ENCODE assay signal across 19 cellular contexts in the genomic region with DNA sequence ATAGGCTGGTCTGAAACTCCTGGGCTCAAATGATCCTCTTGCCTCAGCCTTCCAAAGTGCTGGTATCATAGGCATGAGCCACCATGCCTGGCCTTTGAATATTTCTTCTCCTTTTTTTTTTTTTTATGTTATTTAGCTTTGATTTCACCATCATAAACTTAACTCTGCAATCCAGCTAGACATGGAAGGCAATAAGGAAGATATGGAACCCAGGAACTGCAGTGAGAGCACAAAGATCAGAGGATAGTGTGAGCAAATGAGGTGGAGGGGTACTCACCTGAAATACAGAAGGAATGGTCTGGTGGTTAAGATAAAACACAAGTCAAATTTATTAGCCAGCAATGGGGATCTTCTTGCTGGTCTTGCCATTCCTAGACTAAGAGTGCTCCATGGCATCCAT. TPM values are rescaled to one million over a fixed set of nuclear protein-coding genes. Genes with fewer than 3 reads are reported as not detected.
DNase-seq lines count a peak whose midpoint lies in the region; ATAC-seq and TF ChIP-seq lines count a peak whose summit lies in the region.
"Had no signal": no experiment of that assay in that cellular context is flagged by ENCODE, and none has a peak within 500 bp of the region (broad histone marks: within the 10 kb centered on the region; RNA-seq: fewer than 3 reads in every experiment).

No MANE protein-coding gene starts in this region.

- H3K4me1 ChIP-seq in colonic mucosa (no peaks in the 10 kb centered on the region), mucosa of descending colon (ENCODE audit: low read depth) (peaks cover 10% of the 10 kb centered on the region), esophagus muscularis mucosa (peaks cover 0 to 18% (median 6%) of the 10 kb centered on the region in 4 donors)

- TF ChIP-seq EP300 in esophagus muscularis mucosa (IDR thresholded peaks at IDR 0.05): no peak

- H3K36me3 Mint-ChIP-seq in osteocyte (ENCODE audit: unreplicated experiment): no peaks in the 10 kb centered on the region
- H3K36me3 Mint-ChIP-seq: CD4-positive, CD25-positive, alpha-beta regulatory T cell; CD8-positive, alpha-beta T cell had no signal

- no peaks in the 10 kb centered on the region for H3K9me3 Mint-ChIP-seq in osteocyte (ENCODE audit: unreplicated experiment)
- H3K9me3 Mint-ChIP-seq: CD8-positive, alpha-beta T cell had no signal

- H3K27me3 Mint-ChIP-seq in osteocyte (ENCODE audit: unreplicated experiment): no peaks in the 10 kb centered on the region
- H3K27me3 Mint-ChIP-seq: B cell; CD4-positive, CD25-positive, alpha-beta regulatory T cell had no signal

- H3K9me3 ChIP-seq in colonic mucosa (no peaks in the 10 kb centered on the region), mucosa of descending colon (no peaks in the 10 kb centered on the region), esophagus muscularis mucosa (no peaks in the 10 kb centered on the region)
- H3K9me3 ChIP-seq: BLaER1, Caco-2 had no signal

- H3K4me3 Mint-ChIP-seq in osteocyte (ENCODE audit: unreplicated experiment): no peak overlapping the region
- H3K4me3 Mint-ChIP-seq: B cell; CD4-positive, CD25-positive, alpha-beta regulatory T cell; CD8-positive, alpha-beta T cell had no signal

- H3K27ac ChIP-seq in colonic mucosa: peak overlapping the region; percentile 37
- no peak overlapping the region for H3K27ac ChIP-seq in esophagus muscularis mucosa (replicated peaks in 1 of 4)
- H3K27ac ChIP-seq: BLaER1, C4-2B had no signal

- H3K4me3 ChIP-seq in colonic mucosa (no peak overlapping the region), fibroblast of the aortic adventitia (ENCODE audit: low read depth, low read length) (no peak overlapping the region), mucosa of descending colon (no peak overlapping the region), esophagus muscularis mucosa (no peak overlapping the region)
- H3K4me3 ChIP-seq: BLaER1, GM12878 had no signal

- H3K9ac ChIP-seq in colonic mucosa (ENCODE audit: low read depth in 2 of 2, low read length in 2 of 2): no peak overlapping the region
- H3K9ac ChIP-seq: BLaER1 had no signal

- TF ChIP-seq CTCF in colonic mucosa (IDR thresholded peaks at IDR 0.05) (no peak), fibroblast of the aortic adventitia (IDR thresholded peaks at IDR 0.05; ENCODE audit: insufficient read depth, low read length) (no peak), mucosa of descending colon (IDR thresholded peaks at IDR 0.05) (no peak), esophagus muscularis mucosa (IDR thresholded peaks at IDR 0.05) (no peak), osteocyte (IDR thresholded peaks at IDR 0.05) (no peak)

- TF ChIP-seq POLR2A in esophagus muscularis mucosa (IDR thresholded peaks at IDR 0.05; ENCODE audit: low read depth): no peak

- H3K27ac Mint-ChIP-seq in osteocyte (ENCODE audit: unreplicated experiment): no peak overlapping the region
- H3K27ac Mint-ChIP-seq: B cell; CD4-positive, CD25-positive, alpha-beta regulatory T cell; CD8-positive, alpha-beta T cell had no signal

- H3K36me3 ChIP-seq in colonic mucosa (no peaks in the 10 kb centered on the region), mucosa of descending colon (ENCODE audit: low read depth) (no peaks in the 10 kb centered on the region), esophagus muscularis mucosa (no peaks in the 10 kb centered on the region)
- H3K36me3 ChIP-seq: BLaER1 had no signal

- H3K27me3 ChIP-seq in colonic mucosa (no peaks in the 10 kb centered on the region), esophagus muscularis mucosa (no peaks in the 10 kb centered on the region)
- H3K27me3 ChIP-seq: BLaER1 had no signal

- no peak for DNase-seq in colonic mucosa
- peak; percentile 17 for DNase-seq in fibroblast of the aortic adventitia (ENCODE audit: low read depth)
- DNase-seq in mucosa of descending colon: peak in 1 of 3 donors; percentile 35
- no peak for DNase-seq in esophagus muscularis mucosa (ENCODE audit: extremely low spot score)
- no peak for DNase-seq in osteocyte (ENCODE audit: extremely low spot score, unreplicated experiment)
- DNase-seq in NCI-H82 treated with DMSO at 0.1 percent for 48 hours (lab: John Stamatoyannopoulos, UW; ENCODE audit: unreplicated experiment): no peak
- DNase-seq: Caco-2; CD4-positive, CD25-positive, alpha-beta regulatory T cell; CD8-positive, alpha-beta T cell; DMS153; EL; GDM1; H7; HCEC 1CT had no signal

- ATAC-seq in mucosa of descending colon (peak; percentile 84), GM19397 (IDR thresholded peaks at IDR 0.05; ENCODE audit: unreplicated experiment) (no peak)
- ATAC-seq: CD8-positive, alpha-beta T cell; GM12878 had no signal

- intact Hi-C loops in colonic mucosa (cut with DNase I) (no loop called here), mucosa of descending colon (cut with DNase I, micrococcal nuclease) (no loop called here), esophagus muscularis mucosa (cut with DNase I) (no loop called here)

- H3K4me1 Mint-ChIP-seq in osteocyte (ENCODE audit: unreplicated experiment): peaks cover 8% of the 10 kb centered on the region
- H3K4me1 Mint-ChIP-seq: B cell had no signal

RNA-seq across cellular contexts. Expression of a gene that starts 53.2 kb away (rescaled TPM):
- total RNA-seq in colonic mucosa (100 to 1,000 TPM; 209 to 398 TPM), fibroblast of the aortic adventitia (ENCODE audit: low replicate concordance) (16.8 and 43.9 TPM in 2 replicates), mucosa of descending colon (100 to 1,000 TPM; 203 to 454 (median 438) TPM), esophagus muscularis mucosa (10 to 100 TPM; 41.9 to 87.5 (median 63.7) TPM), osteocyte (113 and 131 TPM in 2 replicates)
